Comparison of ENCODE assay signal across 8 cellular contexts in genomic region chr15:69414702-69415161, GRCh38. TPM values are rescaled to one million over a fixed set of nuclear protein-coding genes. Genes with fewer than 3 reads are reported as not detected.
DNase-seq lines count a peak whose midpoint lies in the region; ATAC-seq, FAIRE-seq and TF ChIP-seq lines count a peak whose summit lies in the region.

No MANE protein-coding gene starts in this region.

- H3K36me3 ChIP-seq in astrocyte (ENCODE audit: insufficient read depth, low read length) (peaks cover 14% of the 10 kb centered on the region), iPS-18a (ENCODE audit: control insufficient read depth, low read depth, low read length) (peaks cover 27% of the 10 kb centered on the region), skeletal muscle tissue (ENCODE audit: control insufficient read depth in 3 of 3, insufficient read depth in 3 of 3, low read length in 3 of 3) (no peaks in the 10 kb centered on the region)

- H3K9me3 Mint-ChIP-seq in astrocyte (ENCODE audit: unreplicated experiment) = no peaks in the 10 kb centered on the region

- peak; percentile 39 for ATAC-seq in HG02852 (IDR thresholded peaks at IDR 0.05; ENCODE audit: unreplicated experiment)

- no peaks in the 10 kb centered on the region for H3K9me3 ChIP-seq in astrocyte (ENCODE audit: insufficient read depth, low read depth, low read length)
- H3K9me3 ChIP-seq in iPS-18a (ENCODE audit: control insufficient read depth, low read depth, low read length) = no peaks in the 10 kb centered on the region
- no peaks in the 10 kb centered on the region for H3K9me3 ChIP-seq in skeletal muscle tissue (ENCODE audit: control insufficient read depth in 3 of 3, low read length in 3 of 3)

- H3K4me3 ChIP-seq in GM12875 (ENCODE audit: low read depth, low read length) (peak overlapping the region; percentile 93), astrocyte (ENCODE audit: insufficient read depth, low read depth, low read length) (peak overlapping the region; percentile 95), iPS-18a (ENCODE audit: low read length) (peak overlapping the region; percentile 89), skeletal muscle tissue (ENCODE audit: low read length in 3 of 3) (peak overlapping the region; percentile 78 to 86 (median 83))

- H3K27ac ChIP-seq in astrocyte (ENCODE audit: low read depth, low read length) (peak overlapping the region; percentile 90), iPS-18a (ENCODE audit: low read length) (no peak overlapping the region), skeletal muscle tissue (ENCODE audit: low read depth, low read length) (no peak overlapping the region)

- peak; percentile 87 for DNase-seq in AG08395 (ENCODE audit: low spot score)
- peak; percentile 57 for DNase-seq in NCI-H69 (lab: John Stamatoyannopoulos, UW)
- DNase-seq in astrocyte (ENCODE audit: low read depth) = peak; percentile 91
- no peak for DNase-seq in inferior parietal cortex (ENCODE audit: extremely low spot score)

- TF ChIP-seq CTCF in GM12875 (IDR thresholded peaks at IDR 0.05; ENCODE audit: borderline replicate concordance, insufficient read depth, low read depth, low read length) (no peak), astrocyte (IDR thresholded peaks at IDR 0.05; ENCODE audit: insufficient read depth, low read depth, low read length) (no peak)

- peaks cover 40% of the 10 kb centered on the region for H4K20me1 ChIP-seq in astrocyte (ENCODE audit: insufficient read depth, low read length)

- peak overlapping the region; percentile 73 for H2AFZ ChIP-seq in astrocyte (ENCODE audit: low read depth, low read length)

- peaks cover 28% of the 10 kb centered on the region for H3K4me1 Mint-ChIP-seq in astrocyte (ENCODE audit: low read depth, unreplicated experiment)

- H3K79me2 ChIP-seq in astrocyte (ENCODE audit: insufficient read depth, low read length) = peaks cover 98% of the 10 kb centered on the region

- H3K4me2 ChIP-seq in astrocyte (ENCODE audit: low read length) = peak overlapping the region; percentile 88

- H3K9ac ChIP-seq in astrocyte (ENCODE audit: low read length) = peak overlapping the region; percentile 92
- H3K9ac ChIP-seq in iPS-18a (ENCODE audit: low read length) = peak overlapping the region; percentile 65
- peak overlapping the region in 2 of 3 donors; percentile 57 to 69 for H3K9ac ChIP-seq in skeletal muscle tissue (ENCODE audit: low read depth in 1 of 3, low read length in 3 of 3)

- H3K4me1 ChIP-seq in astrocyte (ENCODE audit: insufficient read depth, low read length) (peaks cover 24% of the 10 kb centered on the region), iPS-18a (ENCODE audit: control insufficient read depth, low read depth, low read length) (peaks cover 7% of the 10 kb centered on the region), skeletal muscle tissue (ENCODE audit: control insufficient read depth in 3 of 3, insufficient read depth in 3 of 3, low read length in 3 of 3) (peaks cover 5 to 7% (median 6%) of the 10 kb centered on the region in 3 donors)

- no peaks in the 10 kb centered on the region for H3K36me3 Mint-ChIP-seq in astrocyte (ENCODE audit: low read depth, unreplicated experiment)

- H3K4me3 Mint-ChIP-seq in astrocyte (ENCODE audit: unreplicated experiment) = peak overlapping the region; percentile 87

- no peaks in the 10 kb centered on the region for H3K27me3 Mint-ChIP-seq in astrocyte (ENCODE audit: low read depth, unreplicated experiment)

- H3K27me3 ChIP-seq in astrocyte (ENCODE audit: insufficient read depth, low read length) (no peaks in the 10 kb centered on the region), iPS-18a (ENCODE audit: control insufficient read depth, insufficient read depth, low read length) (no peaks in the 10 kb centered on the region), skeletal muscle tissue (ENCODE audit: control insufficient read depth in 3 of 3, insufficient read depth in 3 of 3, low read length in 3 of 3) (peaks cover 0 to 3% (median 0%) of the 10 kb centered on the region in 3 donors)

- no peak for FAIRE-seq in astrocyte (lab: Jason Lieb, UNC)

- peak overlapping the region; percentile 93 for H3K27ac Mint-ChIP-seq in astrocyte (ENCODE audit: unreplicated experiment)

RNA-seq across cellular contexts. Expression of gene KIF23, which starts 0.6 kb away (rescaled TPM):
- total RNA-seq in astrocyte (8.1 and 11.8 TPM in 2 replicates), skeletal muscle tissue (13.0 TPM)

RNA-seq across cellular contexts. Expression of gene RPLP1, which starts 37.9 kb away (rescaled TPM):
- total RNA-seq in astrocyte (1,331 and 1,465 TPM in 2 replicates), skeletal muscle tissue (119 TPM)

Comparison
In these comparisons a context has a peak if more than half of its experiments do, and no peak if none do; other contexts are left out.
1. RNA of gene RPLP1, which starts 37.9 kb away (total RNA-seq): 1,331 to 1,465 TPM in astrocyte; 119 TPM in skeletal muscle tissue (single experiment); every median in the first group is over 10 times any median in the second.
2. Peak in every context shown above with its lines, with median percentiles within 50 percentile points of each other: H3K4me3 ChIP-seq and H3K9ac ChIP-seq.